Comparison of ENCODE assay signal across 9 cellular contexts in genomic region chr15:77507911-77508310, GRCh38.
A peak's percentile ranks its signal among the peaks of the same experiment; 100 is the strongest.
DNase-seq lines count a peak whose midpoint lies in the region; ATAC-seq and TF ChIP-seq lines count a peak whose summit lies in the region.
"Had no signal": no experiment of that assay in that cellular context is flagged by ENCODE, and none has a peak within 500 bp of the region (broad histone marks: within the 10 kb centered on the region; RNA-seq: fewer than 3 reads in every experiment).

No MANE protein-coding gene starts in this region.

- H3K4me2 ChIP-seq in PC-3 (ENCODE audit: low read length) = peak overlapping the region; percentile 67
- H3K4me2 ChIP-seq: KMS-11 had no signal

- H3K4me3 ChIP-seq in PC-3 (ENCODE audit: low read length) (no peak overlapping the region; the same call in 1 of the 2 replicates), esophagus muscularis mucosa (peak overlapping the region in 1 of 4 donors; percentile 1), urinary bladder (ENCODE audit: low read depth, low read length) (no peak overlapping the region)

- peak overlapping the region; percentile 64; the same call in 1 of the 2 replicates for H2AFZ ChIP-seq in PC-3 (ENCODE audit: low read length)

- H3K36me3 ChIP-seq in PC-3 (ENCODE audit: low read depth, low read length) (no peaks in the 10 kb centered on the region), esophagus muscularis mucosa (no peaks in the 10 kb centered on the region), urinary bladder (ENCODE audit: insufficient read depth) (no peaks in the 10 kb centered on the region)

- no peaks in the 10 kb centered on the region for H3K27me3 ChIP-seq in PC-3 (ENCODE audit: low read length)
- no peaks in the 10 kb centered on the region for H3K27me3 ChIP-seq in esophagus muscularis mucosa

- H3K4me1 ChIP-seq in PC-3 (ENCODE audit: insufficient read depth, low read length) = peaks cover 32% of the 10 kb centered on the region
- peaks cover 38 to 60% (median 48%) of the 10 kb centered on the region in 4 donors for H3K4me1 ChIP-seq in esophagus muscularis mucosa
- no peaks in the 10 kb centered on the region for H3K4me1 ChIP-seq in urinary bladder (ENCODE audit: insufficient read depth)

- no peaks in the 10 kb centered on the region for H4K20me1 ChIP-seq in PC-3 (ENCODE audit: low read length)

- TF ChIP-seq CTCF in PC-3 (conservative IDR thresholded peaks at IDR 0.05; ENCODE audit: low read depth, low read length) = no peak
- TF ChIP-seq CTCF in esophagus muscularis mucosa (IDR thresholded peaks at IDR 0.05) = no peak

- H3F3A ChIP-seq in PC-3 (ENCODE audit: low read length, unreplicated experiment) = no peaks in the 10 kb centered on the region

- POLR2A ChIA-PET in PC-3 (lab: Charles Lee; ENCODE audit: unreplicated experiment) = no interaction called here

- no peaks in the 10 kb centered on the region for H3K79me2 ChIP-seq in PC-3 (ENCODE audit: low read length)

- DNase-seq in PC-3 (peak; percentile 78), esophagus muscularis mucosa (ENCODE audit: extremely low spot score) (no peak), mucosa of gallbladder (ENCODE audit: low spot score) (peak; percentile 40)

- no peaks in the 10 kb centered on the region for H3K9me2 ChIP-seq in PC-3 (replicated peaks; ENCODE audit: low read length)

- intact Hi-C loops in PC-3 (cut with micrococcal nuclease) (no loop called here), esophagus muscularis mucosa (cut with DNase I) (loop anchor here (10.0 kb wide), 1 partner anchor 573 kb away; the partner anchor contains the start of gene RCN2)

- TF ChIP-seq EP300 in esophagus muscularis mucosa (IDR thresholded peaks at IDR 0.05) = no peak

- CTCF ChIA-PET in PC-3 (lab: Charles Lee) = interaction anchor here (0.8 kb wide), 1 partner anchor 36 kb away, joined by 3 read pairs; no protein-coding TSS in a partner anchor

- peak overlapping the region; percentile 56 for H3K9ac ChIP-seq in PC-3 (ENCODE audit: low read length)
- H3K9ac ChIP-seq: KMS-11 had no signal

- ATAC-seq in PC-3 = peak; percentile 95
- no peak for ATAC-seq in GM21515 (IDR thresholded peaks at IDR 0.05; ENCODE audit: unreplicated experiment)
- no peak for ATAC-seq in HG03469 (IDR thresholded peaks at IDR 0.05; ENCODE audit: unreplicated experiment)
- ATAC-seq in GM18909 (IDR thresholded peaks at IDR 0.05; ENCODE audit: poor library complexity, unreplicated experiment) = no peak
- no peak for ATAC-seq in HG03196 (IDR thresholded peaks at IDR 0.05; ENCODE audit: unreplicated experiment)

- no peak for TF ChIP-seq POLR2A in esophagus muscularis mucosa (IDR thresholded peaks at IDR 0.05; ENCODE audit: low read depth)

- H3K9me3 ChIP-seq in PC-3 (ENCODE audit: low read length) (no peaks in the 10 kb centered on the region), esophagus muscularis mucosa (no peaks in the 10 kb centered on the region)

- 61% methylated on average over 5 of the region's 6 CpGs for WGBS in esophagus muscularis mucosa
- 58% methylated on average over 6 of the region's 6 CpGs for WGBS in urinary bladder

- H3K27ac ChIP-seq in PC-3 (ENCODE audit: low read length) = peak overlapping the region; percentile 88
- H3K27ac ChIP-seq in esophagus muscularis mucosa (replicated peaks in 1 of 4) = peak overlapping the region; percentile 55 to 73 (median 69)
- peak overlapping the region; percentile 24 for H3K27ac ChIP-seq in urinary bladder (ENCODE audit: low read depth)
- H3K27ac ChIP-seq: KMS-11 had no signal

- no TSS peak for BruUV-seq in PC-3 (replicated peaks; lab: Mats Ljungman, UMichigan)

Comparison
In these comparisons a context has a peak if more than half of its experiments do, and no peak if none do; other contexts are left out.
1. H3K27ac ChIP-seq: peak in every context shown above with its lines; median percentile 88 in PC-3; 69 in esophagus muscularis mucosa; 24 in urinary bladder.